ENCODE assay signal across 8 cellular contexts in the genomic region with DNA sequence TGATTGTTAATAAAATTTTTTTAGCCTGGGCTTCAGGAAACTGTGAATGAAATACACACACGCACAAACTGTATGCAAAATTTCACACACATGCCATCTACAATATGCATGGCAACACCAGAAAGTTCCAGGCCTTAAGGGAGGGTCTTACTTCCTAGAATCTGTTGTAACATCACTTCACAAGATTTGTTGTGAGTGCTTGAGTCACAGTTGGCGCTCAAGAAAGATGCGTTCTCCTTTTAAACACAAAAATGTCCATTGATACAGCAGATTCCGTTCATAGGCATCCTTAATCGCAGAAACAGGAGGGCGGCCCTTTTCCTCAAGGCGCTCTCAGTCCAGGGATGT. TPM values are rescaled to one million over a fixed set of nuclear protein-coding genes. Genes with fewer than 3 reads are reported as not detected.
DNase-seq lines count a peak whose midpoint lies in the region; ATAC-seq and TF ChIP-seq lines count a peak whose summit lies in the region.

No MANE protein-coding gene starts in this region.

- H3K36me3 ChIP-seq in OCI-LY1 (ENCODE audit: insufficient read depth, low read length) (peaks cover 2% of the 10 kb centered on the region; the same call in 1 of the 2 replicates), esophagus (ENCODE audit: control insufficient read depth in 2 of 2, insufficient read depth in 2 of 2, low read length in 1 of 2) (peaks cover 0 to 2% of the 10 kb centered on the region in 2 donors), rectal smooth muscle tissue (ENCODE audit: control insufficient read depth, insufficient read depth, low read length) (no peaks in the 10 kb centered on the region)

- no peaks in the 10 kb centered on the region for H3K27me3 ChIP-seq in OCI-LY1 (ENCODE audit: insufficient read depth, low read length)
- no peaks in the 10 kb centered on the region for H3K27me3 ChIP-seq in esophagus (ENCODE audit: control insufficient read depth in 1 of 2, insufficient read depth in 2 of 2, low read length in 2 of 2)
- H3K27me3 ChIP-seq in rectal smooth muscle tissue (ENCODE audit: control insufficient read depth, insufficient read depth, low read length), result no peaks in the 10 kb centered on the region

- peak overlapping the region; percentile 81 for H3K4me2 ChIP-seq in OCI-LY1 (ENCODE audit: low read length)

- peak overlapping the region; percentile 39 for H2AFZ ChIP-seq in OCI-LY1 (ENCODE audit: low read length)

- no peak for DNase-seq in effector CD4-positive, alpha-beta T cell
- DNase-seq in cortex of kidney (lab: John Stamatoyannopoulos, UW) (no peak), NAMALWA (ENCODE audit: low spot score) (no peak)

- H3K9ac ChIP-seq in OCI-LY1 (ENCODE audit: low read length), result peak overlapping the region; percentile 35; the same call in 1 of the 2 replicates
- H3K9ac ChIP-seq in rectal smooth muscle tissue (ENCODE audit: low read length), result no peak overlapping the region

- H3K9me3 ChIP-seq in OCI-LY1 (ENCODE audit: low read length), result no peaks in the 10 kb centered on the region
- H3K9me3 ChIP-seq in esophagus (ENCODE audit: control insufficient read depth in 2 of 2, insufficient read depth in 1 of 2, low read depth in 1 of 2, low read length in 1 of 2), result no peaks in the 10 kb centered on the region

- no peaks in the 10 kb centered on the region for H4K20me1 ChIP-seq in OCI-LY1 (ENCODE audit: insufficient read depth, low read length)

- H3K79me2 ChIP-seq in OCI-LY1 (ENCODE audit: insufficient read depth, low read length), result peaks cover 23% of the 10 kb centered on the region

- H3F3A ChIP-seq in OCI-LY1 (ENCODE audit: insufficient read depth, low read length), result no peaks in the 10 kb centered on the region

- peak overlapping the region; percentile 99 for H3K4me3 ChIP-seq in OCI-LY1 (ENCODE audit: low read depth, low read length, poor library complexity, severe bottlenecking)
- H3K4me3 ChIP-seq in esophagus (ENCODE audit: low read depth in 1 of 2, low read length in 2 of 2), result peak overlapping the region; percentile 88
- peak overlapping the region; percentile 88 for H3K4me3 ChIP-seq in rectal smooth muscle tissue (ENCODE audit: low read length)

- peak; percentile 1 for ATAC-seq in GM18868 (IDR thresholded peaks at IDR 0.05; ENCODE audit: unreplicated experiment)
- no peak for ATAC-seq in HG03108 (IDR thresholded peaks at IDR 0.05; ENCODE audit: unreplicated experiment)

- WGBS in esophagus, 2 donors, result 4 to 6% methylated on average over 7 of the region's 7 CpGs

- H3K27ac ChIP-seq in OCI-LY1 (ENCODE audit: low read depth, low read length, poor library complexity, severe bottlenecking) (no peak overlapping the region), esophagus (ENCODE audit: low read depth in 2 of 2, low read length in 1 of 2) (peak overlapping the region; percentile 62 to 89), rectal smooth muscle tissue (ENCODE audit: low read depth, low read length) (peak overlapping the region; percentile 80)

- H3K9me2 ChIP-seq in OCI-LY1 (ENCODE audit: low read depth, low read length), result no peaks in the 10 kb centered on the region

- peaks cover 18% of the 10 kb centered on the region for H3K4me1 ChIP-seq in OCI-LY1 (ENCODE audit: insufficient read depth, low read length, severe bottlenecking)
- no peaks in the 10 kb centered on the region for H3K4me1 ChIP-seq in esophagus (ENCODE audit: control insufficient read depth in 2 of 2, insufficient read depth in 2 of 2, low read length in 1 of 2)
- H3K4me1 ChIP-seq in rectal smooth muscle tissue (ENCODE audit: control insufficient read depth, insufficient read depth, low read length), result peaks cover 9% of the 10 kb centered on the region

- TF ChIP-seq CTCF in OCI-LY1 (IDR thresholded peaks at IDR 0.05; ENCODE audit: low read length), result no peak

RNA-seq across cellular contexts. Expression of gene RTF2, which starts 0.5 kb away (rescaled TPM):
- polyA plus RNA-seq in esophagus, result 10 to 100 TPM; 35.4 to 62.8 TPM

RNA-seq across cellular contexts. Expression of gene CASS4, which starts 55.9 kb away (rescaled TPM):
- polyA plus RNA-seq in esophagus, result under 1 TPM; 0.18 to 0.22 TPM

RNA-seq across cellular contexts. Expression of gene FAM209A, which starts 56.6 kb away (rescaled TPM):
- under 1 TPM; 0.20 to 0.31 TPM for polyA plus RNA-seq in esophagus
